In the genomic region with DNA sequence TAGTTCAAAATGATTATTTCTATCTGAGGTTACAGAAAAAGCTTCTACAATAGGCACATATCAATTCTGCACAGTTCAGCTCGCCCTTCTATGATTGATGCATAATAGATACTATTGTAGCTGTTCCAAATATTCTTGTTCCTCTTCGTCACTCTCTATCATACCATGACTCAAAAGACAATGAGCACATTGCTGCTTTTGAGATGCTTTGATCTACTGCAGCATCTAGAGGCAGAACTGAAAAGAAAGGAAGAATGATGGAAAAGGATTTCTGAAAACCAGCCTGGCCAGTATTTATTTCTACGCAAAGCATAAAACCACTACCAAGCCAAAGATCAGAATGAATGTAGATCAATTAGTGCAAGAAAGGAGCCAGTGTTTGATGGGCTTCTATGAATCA, we compare ENCODE assay signal across 27 cellular contexts. TPM values are rescaled to one million over a fixed set of nuclear protein-coding genes. Genes with fewer than 3 reads are reported as not detected.
"Had no signal": no experiment of that assay in that cellular context is flagged by ENCODE, and none has a peak within 500 bp of the region (broad histone marks: within the 10 kb centered on the region; RNA-seq: fewer than 3 reads in every experiment).

No MANE protein-coding gene starts in this region.

- H3K27ac ChIP-seq: body of pancreas, breast epithelium, SJCRH30 had no signal

- H3K36me3 ChIP-seq: breast epithelium, SJCRH30 had no signal

- H3K9me3 ChIP-seq: body of pancreas, breast epithelium, SJCRH30, SK-N-SH had no signal

- ATAC-seq: activated CD8-positive, alpha-beta T cell treated with anti-CD3 and anti-CD28 coated beads for 36 hours; activated T-cell treated with anti-CD3 and anti-CD28 coated beads, Interleukin-2, amount 50 U/mL, for 72 hours; activated T-helper 17 cell treated with anti-CD3 and anti-CD28 coated beads, Interleukin-2, amount 50 U/mL, for 72 hours; body of pancreas; K562; Panc1 had no signal

- H3K9me2 ChIP-seq: SK-N-SH had no signal

- H3K4me3 ChIP-seq: body of pancreas, breast epithelium, K562, SJCRH30 had no signal

- H3K4me2 ChIP-seq: SK-N-SH had no signal

- H3K27me3 ChIP-seq: body of pancreas, breast epithelium, SJCRH30 had no signal

- H3K9ac ChIP-seq: SK-N-SH had no signal

- DNase-seq: activated CD4-positive, alpha-beta T cell treated with anti-CD3 and anti-CD28 coated beads, Interleukin-2, amount 10 ng/mL, durations not matched to agents 24 days and 14 days; activated CD4-positive, alpha-beta T cell treated with anti-CD3 and anti-CD28 coated beads, Interleukin-2, amount 50 U/mL, for 4 hours; activated CD8-positive, alpha-beta T cell treated with anti-CD3 and anti-CD28 coated beads for 36 hours; activated effector memory CD4-positive, alpha-beta T cell treated with anti-CD3 and anti-CD28 coated beads, Interleukin-2, amount 50 U/mL, for 16 hours; activated naive CD4-positive, alpha-beta T cell treated with Interleukin-2 at 50 U/mL for 16 hours; activated naive CD8-positive, alpha-beta T cell treated with anti-CD3 and anti-CD28 coated beads, Interleukin-2, amount 10 ng/mL, durations not matched to agents 7 days and 5 days; activated T-cell treated with anti-CD3 and anti-CD28 coated beads, Interleukin-2, amount 50 U/mL, for 1 hour; activated T-cell treated with anti-CD3 and anti-CD28 coated beads, Interleukin-2, amount 50 U/mL, for 72 hours; body of pancreas; NCI-H1092 treated with DMSO at 0.1 percent for 48 hours; NCI-H1417; NCI-H146; NCI-H187; NCI-H2029 treated with DMSO at 0.1 percent for 48 hours; NCI-H2107; NCI-H2171 treated with DMSO at 0.1 percent for 48 hours; NCI-H2227 treated with DMSO at 0.1 percent for 48 hours; NCI-H446; NCI-H524; SHP77; SJCRH30; SK-N-SH had no signal

RNA-seq across cellular contexts. Expression of a gene that starts 59.3 kb away (rescaled TPM):
- total RNA-seq: activated CD4-positive, alpha-beta T cell treated with anti-CD3 and anti-CD28 coated beads, Interleukin-2, amount 10 ng/mL, durations not matched to agents 24 days and 14 days; activated CD8-positive, alpha-beta memory T cell treated with anti-CD3 and anti-CD28 coated beads for 36 hours; activated CD8-positive, alpha-beta T cell treated with anti-CD3 and anti-CD28 coated beads for 36 hours; activated T-helper 17 cell treated with anti-CD3 and anti-CD28 coated beads, Interleukin-2, amount 50 U/mL, for 72 hours had no signal
